Comparison of ENCODE assay signal across 1 cellular context in genomic region chr17:4834621-4835020, GRCh38.
TF ChIP-seq lines count a peak whose summit lies in the region.

No MANE protein-coding gene starts in this region.

TF ChIP-seq in K562, 482 proteins besides CTCF, POLR2A, EP300 and RAD21:
- 0 out of 2 replicates have a peak, but pooled peaks have one; percentile 36 for TF ChIP-seq NFE2 (IDR thresholded peaks at IDR 0.05; ENCODE audit: low read depth)
- no peak for TF ChIP-seq POLR2H (tag; IDR thresholded peaks at IDR 0.05; ENCODE audit: low read depth)
- 0 out of 2 replicates have a peak, but pooled peaks have one; percentile 7 for TF ChIP-seq RFX1 (IDR thresholded peaks at IDR 0.05)
- peak; percentile 42 for TF ChIP-seq ZNF316 (IDR thresholded peaks at IDR 0.05)
